Comparison of ENCODE assay signal across 39 cellular contexts in genomic region chr3:2090095-2090494, GRCh38. TPM values are rescaled to one million over a fixed set of nuclear protein-coding genes. Genes with fewer than 3 reads are reported as not detected.
"Had no signal": no experiment of that assay in that cellular context is flagged by ENCODE, and none has a peak within 500 bp of the region (broad histone marks: within the 10 kb centered on the region; RNA-seq: fewer than 3 reads in every experiment).

No MANE protein-coding gene starts in this region.

- H3K4me3 ChIP-seq: adrenal gland, ascending aorta, body of pancreas, breast epithelium, cardiac muscle cell had no signal

- H3K9me3 Mint-ChIP-seq: activated naive CD4-positive, alpha-beta T cell treated with anti-CD3 and anti-CD28 coated beads for 36 hours; activated naive CD4-positive, alpha-beta T cell treated with anti-CD3 and anti-CD28 coated beads, Interleukin-2, amount 10 ng/mL, durations not matched to agents 7 days and 5 days; activated naive CD8-positive, alpha-beta T cell treated with anti-CD3 and anti-CD28 coated beads, Interleukin-2, amount 10 ng/mL, durations not matched to agents 7 days and 5 days; activated T-helper 1 cell treated with anti-CD3 and anti-CD28 coated beads, Interleukin-12 subunit alpha, Interleukin-12 subunit beta, Interleukin-2, Interleukin-4 antibody, amounts not matched to agents 30 ng/mL and 10 ng/mL and 1 ng/mL, durations not matched to agents 14 hours and 24 hours and 36 hours; activated T-helper 2 cell treated with anti-CD3 and anti-CD28 coated beads, Interferon-gamma antibody, Interleukin-2, Interleukin-4, amounts not matched to agents 10 μg/mL and 5 μg/mL and 100 μg/mL, durations not matched to agents 14 hours and 24 hours and 36 hours had no signal

- ATAC-seq: activated naive CD4-positive, alpha-beta T cell treated with anti-CD3 and anti-CD28 coated beads, Interleukin-2, amount 50 U/mL, for 72 hours; activated naive CD8-positive, alpha-beta T cell treated with anti-CD3 and anti-CD28 coated beads, Interleukin-2, amount 50 U/mL, for 24 hours; activated T-cell treated with anti-CD3 and anti-CD28 coated beads, Interleukin-2, amount 50 U/mL, for 4 hours; activated T-cell treated with anti-CD3 and anti-CD28 coated beads, Interleukin-2, amount 50 U/mL, for 72 hours; activated T-helper 17 cell treated with anti-CD3 and anti-CD28 coated beads, Interleukin-2, amount 50 U/mL, for 72 hours; body of pancreas had no signal

- H3K27ac Mint-ChIP-seq: activated naive CD4-positive, alpha-beta T cell treated with anti-CD3 and anti-CD28 coated beads for 36 hours; activated naive CD4-positive, alpha-beta T cell treated with anti-CD3 and anti-CD28 coated beads, Interleukin-2, amount 10 ng/mL, durations not matched to agents 7 days and 5 days; activated naive CD4-positive, alpha-beta T cell treated with anti-CD3 and anti-CD28 coated beads, Interleukin-2, amount 50 U/mL, for 24 hours; activated naive CD4-positive, alpha-beta T cell treated with anti-CD3 and anti-CD28 coated beads, Interleukin-2, amount 50 U/mL, for 72 hours; activated naive CD8-positive, alpha-beta T cell; activated naive CD8-positive, alpha-beta T cell treated with anti-CD3 and anti-CD28 coated beads for 36 hours; activated naive CD8-positive, alpha-beta T cell treated with anti-CD3 and anti-CD28 coated beads, Interleukin-2, amount 10 ng/mL, durations not matched to agents 7 days and 5 days; activated naive CD8-positive, alpha-beta T cell treated with anti-CD3 and anti-CD28 coated beads, Interleukin-2, amount 50 U/mL, for 24 hours; activated T-cell treated with anti-CD3 and anti-CD28 coated beads, Interleukin-2, amount 50 U/mL, for 24 hours; activated T-cell treated with anti-CD3 and anti-CD28 coated beads, Interleukin-2, amount 50 U/mL, for 72 hours; activated T-helper 1 cell treated with anti-CD3 and anti-CD28 coated beads, Interleukin-12 subunit alpha, Interleukin-12 subunit beta, Interleukin-2, Interleukin-4 antibody, amounts not matched to agents 30 ng/mL and 10 ng/mL and 1 ng/mL, durations not matched to agents 14 hours and 24 hours and 36 hours; activated T-helper 17 cell treated with anti-CD3 and anti-CD28 coated beads, Interleukin-2, amount 50 U/mL, for 72 hours; activated T-helper 2 cell treated with anti-CD3 and anti-CD28 coated beads, Interferon-gamma antibody, Interleukin-2, Interleukin-4, amounts not matched to agents 10 μg/mL and 5 μg/mL and 100 μg/mL, durations not matched to agents 14 hours and 24 hours and 36 hours; brain had no signal

- H3K9me3 ChIP-seq: adrenal gland, ascending aorta, body of pancreas, breast epithelium had no signal

- H3K4me3 Mint-ChIP-seq: activated naive CD4-positive, alpha-beta T cell treated with anti-CD3 and anti-CD28 coated beads for 36 hours; activated naive CD4-positive, alpha-beta T cell treated with anti-CD3 and anti-CD28 coated beads, Interleukin-2, amount 10 ng/mL, durations not matched to agents 7 days and 5 days; activated naive CD4-positive, alpha-beta T cell treated with anti-CD3 and anti-CD28 coated beads, Interleukin-2, amount 50 U/mL, for 24 hours; activated naive CD8-positive, alpha-beta T cell; activated naive CD8-positive, alpha-beta T cell treated with anti-CD3 and anti-CD28 coated beads for 36 hours; activated naive CD8-positive, alpha-beta T cell treated with anti-CD3 and anti-CD28 coated beads, Interleukin-2, amount 10 ng/mL, durations not matched to agents 7 days and 5 days; activated naive CD8-positive, alpha-beta T cell treated with anti-CD3 and anti-CD28 coated beads, Interleukin-2, amount 50 U/mL, for 24 hours; activated T-cell treated with anti-CD3 and anti-CD28 coated beads, Interleukin-2, amount 50 U/mL, for 24 hours; activated T-cell treated with anti-CD3 and anti-CD28 coated beads, Interleukin-2, amount 50 U/mL, for 4 hours; activated T-cell treated with anti-CD3 and anti-CD28 coated beads, Interleukin-2, amount 50 U/mL, for 72 hours; activated T-helper 1 cell treated with anti-CD3 and anti-CD28 coated beads, Interleukin-12 subunit alpha, Interleukin-12 subunit beta, Interleukin-2, Interleukin-4 antibody, amounts not matched to agents 30 ng/mL and 10 ng/mL and 1 ng/mL, durations not matched to agents 14 hours and 24 hours and 36 hours; activated T-helper 17 cell treated with anti-CD3 and anti-CD28 coated beads, Interleukin-2, amount 50 U/mL, for 72 hours; brain; central memory CD8-positive, alpha-beta T cell had no signal

- H3K4me1 Mint-ChIP-seq: activated naive CD4-positive, alpha-beta T cell treated with anti-CD3 and anti-CD28 coated beads, Interleukin-2, amount 10 ng/mL, durations not matched to agents 7 days and 5 days; activated naive CD4-positive, alpha-beta T cell treated with anti-CD3 and anti-CD28 coated beads, Interleukin-2, amount 50 U/mL, for 24 hours; activated naive CD8-positive, alpha-beta T cell treated with anti-CD3 and anti-CD28 coated beads for 36 hours; activated naive CD8-positive, alpha-beta T cell treated with anti-CD3 and anti-CD28 coated beads, Interleukin-2, amount 10 ng/mL, durations not matched to agents 7 days and 5 days; activated naive CD8-positive, alpha-beta T cell treated with anti-CD3 and anti-CD28 coated beads, Interleukin-2, amount 50 U/mL, for 24 hours; activated T-helper 17 cell treated with anti-CD3 and anti-CD28 coated beads, Interleukin-2, amount 50 U/mL, for 72 hours; central memory CD8-positive, alpha-beta T cell had no signal

- H3K36me3 ChIP-seq: adrenal gland, ascending aorta, brain microvascular endothelial cell, breast epithelium, cardiac muscle cell had no signal

- H3K27me3 ChIP-seq: adrenal gland, ascending aorta, body of pancreas, brain microvascular endothelial cell, breast epithelium had no signal

- H3K27ac ChIP-seq: adrenal gland, ascending aorta, body of pancreas, brain microvascular endothelial cell, breast epithelium, cardiac muscle cell had no signal

- H3K27me3 Mint-ChIP-seq: activated naive CD4-positive, alpha-beta T cell treated with anti-CD3 and anti-CD28 coated beads, Interleukin-2, amount 10 ng/mL, durations not matched to agents 7 days and 5 days; activated naive CD4-positive, alpha-beta T cell treated with anti-CD3 and anti-CD28 coated beads, Interleukin-2, amount 50 U/mL, for 24 hours; activated naive CD8-positive, alpha-beta T cell treated with anti-CD3 and anti-CD28 coated beads for 36 hours; central memory CD8-positive, alpha-beta T cell had no signal

- H3K4me1 ChIP-seq: adrenal gland, ascending aorta, body of pancreas, breast epithelium had no signal

- DNase-seq: activated effector memory CD4-positive, alpha-beta T cell treated with anti-CD3 and anti-CD28 coated beads, Interleukin-2, amount 50 U/mL, for 16 hours; activated effector memory CD4-positive, alpha-beta T cell treated with Interleukin-2 at 50 U/mL for 16 hours; activated gamma-delta T cell; activated gamma-delta T cell treated with Interleukin-2 at 50 U/mL for 16 hours; activated naive CD4-positive, alpha-beta T cell; activated naive CD4-positive, alpha-beta T cell treated with anti-CD3 and anti-CD28 coated beads for 36 hours; activated naive CD4-positive, alpha-beta T cell treated with anti-CD3 and anti-CD28 coated beads, Interleukin-2, amount 10 ng/mL, durations not matched to agents 7 days and 5 days; activated naive CD4-positive, alpha-beta T cell treated with anti-CD3 and anti-CD28 coated beads, Interleukin-2, amount 50 U/mL, for 16 hours; activated naive CD4-positive, alpha-beta T cell treated with Interleukin-2 at 50 U/mL for 16 hours; activated naive CD8-positive, alpha-beta T cell treated with anti-CD3 and anti-CD28 coated beads for 36 hours; activated naive CD8-positive, alpha-beta T cell treated with anti-CD3 and anti-CD28 coated beads, Interleukin-2, amount 10 ng/mL, durations not matched to agents 7 days and 5 days; activated naive CD8-positive, alpha-beta T cell treated with anti-CD3 and anti-CD28 coated beads, Interleukin-2, amount 50 U/mL, for 24 hours; activated T-cell treated with anti-CD3 and anti-CD28 coated beads, Interleukin-2, amount 50 U/mL, for 1 hour; activated T-cell treated with anti-CD3 and anti-CD28 coated beads, Interleukin-2, amount 50 U/mL, for 24 hours; activated T-cell treated with anti-CD3 and anti-CD28 coated beads, Interleukin-2, amount 50 U/mL, for 4 hours; activated T-cell treated with anti-CD3 and anti-CD28 coated beads, Interleukin-2, amount 50 U/mL, for 48 hours; activated T-cell treated with anti-CD3 and anti-CD28 coated beads, Interleukin-2, amount 50 U/mL, for 72 hours; adrenal gland; amniotic stem cell; amygdala; anterior cingulate cortex; aorta; body of pancreas; brain microvascular endothelial cell; caudate nucleus; central memory CD4-positive, alpha-beta T cell; cerebellar nuclear complex had no signal

- H3K36me3 Mint-ChIP-seq: activated naive CD4-positive, alpha-beta T cell treated with anti-CD3 and anti-CD28 coated beads, Interleukin-2, amount 10 ng/mL, durations not matched to agents 7 days and 5 days; activated naive CD4-positive, alpha-beta T cell treated with anti-CD3 and anti-CD28 coated beads, Interleukin-2, amount 50 U/mL, for 24 hours; activated naive CD4-positive, alpha-beta T cell treated with anti-CD3 and anti-CD28 coated beads, Interleukin-2, amount 50 U/mL, for 72 hours; activated naive CD8-positive, alpha-beta T cell; activated naive CD8-positive, alpha-beta T cell treated with anti-CD3 and anti-CD28 coated beads for 36 hours; activated naive CD8-positive, alpha-beta T cell treated with anti-CD3 and anti-CD28 coated beads, Interleukin-2, amount 10 ng/mL, durations not matched to agents 7 days and 5 days; brain had no signal

RNA-seq across cellular contexts. Expression of gene CNTN4, which starts 8.6 kb away (rescaled TPM):
- total RNA-seq: activated naive CD4-positive, alpha-beta T cell treated with anti-CD3 and anti-CD28 coated beads for 36 hours; activated naive CD4-positive, alpha-beta T cell treated with anti-CD3 and anti-CD28 coated beads, Interleukin-2, amount 50 U/mL, for 72 hours; activated naive CD8-positive, alpha-beta T cell treated with anti-CD3 and anti-CD28 coated beads for 36 hours; activated naive CD8-positive, alpha-beta T cell treated with anti-CD3 and anti-CD28 coated beads, Interleukin-2, amount 10 ng/mL, durations not matched to agents 7 days and 5 days; activated T-cell treated with anti-CD3 and anti-CD28 coated beads, Interleukin-2, amount 50 U/mL, for 4 hours; activated T-helper 1 cell treated with anti-CD3 and anti-CD28 coated beads, Interleukin-12 subunit alpha, Interleukin-12 subunit beta, Interleukin-2, Interleukin-4 antibody, amounts not matched to agents 30 ng/mL and 10 ng/mL and 1 ng/mL, durations not matched to agents 14 hours and 24 hours and 36 hours; activated T-helper 17 cell treated with anti-CD3 and anti-CD28 coated beads, Interleukin-2, amount 50 U/mL, for 72 hours; activated T-helper 2 cell treated with anti-CD3 and anti-CD28 coated beads, Interferon-gamma antibody, Interleukin-2, Interleukin-4, amounts not matched to agents 10 μg/mL and 5 μg/mL and 100 μg/mL, durations not matched to agents 14 hours and 24 hours and 36 hours; astrocyte had no signal
